Comparison of ENCODE assay signal across 35 cellular contexts in the genomic region with DNA sequence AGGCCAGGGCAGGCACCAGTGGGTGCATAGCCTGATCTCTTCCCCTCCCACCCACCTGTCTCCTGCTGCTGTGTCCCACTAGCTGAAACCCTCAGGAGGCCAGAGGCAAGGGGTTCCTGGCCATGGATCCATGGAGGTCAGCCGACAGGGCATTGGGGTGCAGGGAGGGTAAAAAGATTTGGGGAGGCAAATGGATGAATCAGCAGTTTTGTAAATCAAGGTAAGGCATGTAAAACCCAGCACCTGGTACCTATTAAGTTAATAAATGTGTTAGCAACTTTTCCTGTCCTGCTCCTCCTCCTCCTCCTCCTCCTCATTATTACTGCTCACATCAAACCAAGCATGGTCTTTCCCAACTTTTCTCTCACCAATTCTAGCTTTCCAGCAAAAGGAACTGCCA.
"Had no signal": no experiment of that assay in that cellular context is flagged by ENCODE, and none has a peak within 500 bp of the region (broad histone marks: within the 10 kb centered on the region; RNA-seq: fewer than 3 reads in every experiment).

No MANE protein-coding gene starts in this region.

- FAIRE-seq: astrocyte, bronchial epithelial cell, TTC549 had no signal

- H3K4me3 ChIP-seq: adrenal gland, body of pancreas, cardiac muscle cell had no signal

- H3K27ac ChIP-seq: adrenal gland, body of pancreas, cardiac muscle cell, VCaP had no signal

- DNase-seq: activated B cell treated with CpG ODN at 0.5 μM for 24 hours; activated CD4-positive, alpha-beta memory T cell treated with anti-CD3 and anti-CD28 coated beads for 36 hours; activated CD4-positive, alpha-beta T cell treated with anti-CD3 and anti-CD28 coated beads for 4 hours; activated CD4-positive, alpha-beta T cell treated with anti-CD3 and anti-CD28 coated beads, Interleukin-2, amount 10 ng/mL, durations not matched to agents 24 days and 14 days; activated CD4-positive, alpha-beta T cell treated with anti-CD3 and anti-CD28 coated beads, Interleukin-2, amount 50 U/mL, for 1 hour; activated CD4-positive, alpha-beta T cell treated with anti-CD3 and anti-CD28 coated beads, Interleukin-2, amount 50 U/mL, for 4 hours; activated CD4-positive, CD25-positive, alpha-beta regulatory T cell treated with anti-CD3 and anti-CD28 coated beads, Interleukin-2, amount 50 U/mL, for 72 hours; activated CD8-positive, alpha-beta memory T cell treated with anti-CD3 and anti-CD28 coated beads, Interleukin-2, amount 50 U/mL, for 4 hours; activated CD8-positive, alpha-beta T cell treated with anti-CD3 and anti-CD28 coated beads for 36 hours; activated effector memory CD4-positive, alpha-beta T cell treated with anti-CD3 and anti-CD28 coated beads, Interleukin-2, amount 50 U/mL, for 16 hours; activated gamma-delta T cell treated with Interleukin-2 at 50 U/mL for 16 hours; activated naive CD4-positive, alpha-beta T cell; activated naive CD4-positive, alpha-beta T cell treated with anti-CD3 and anti-CD28 coated beads for 36 hours; activated naive CD4-positive, alpha-beta T cell treated with anti-CD3 and anti-CD28 coated beads, Interleukin-2, amount 50 U/mL, for 16 hours; activated naive CD8-positive, alpha-beta T cell treated with anti-CD3 and anti-CD28 coated beads for 36 hours; activated T-cell treated with anti-CD3 and anti-CD28 coated beads for 4 hours; activated T-cell treated with anti-CD3 and anti-CD28 coated beads, Interleukin-2, amount 50 U/mL, for 1 hour; activated T-cell treated with anti-CD3 and anti-CD28 coated beads, Interleukin-2, amount 50 U/mL, for 4 hours; activated T-cell treated with anti-CD3 and anti-CD28 coated beads, Interleukin-2, amount 50 U/mL, for 72 hours; adrenal gland; amniotic stem cell; aorta; body of pancreas; caudate nucleus; cerebellar nuclear complex; T-helper 1 cell; T-helper 2 cell; T-helper 9 cell had no signal

- H3K4me1 ChIP-seq: adrenal gland, body of pancreas had no signal

- H3K9me3 ChIP-seq: adrenal gland, body of pancreas had no signal

- ATAC-seq: activated CD8-positive, alpha-beta T cell treated with anti-CD3 and anti-CD28 coated beads for 36 hours; activated naive CD4-positive, alpha-beta T cell treated with anti-CD3 and anti-CD28 coated beads, Interleukin-2, amount 50 U/mL, for 72 hours; activated T-cell treated with anti-CD3 and anti-CD28 coated beads, Interleukin-2, amount 50 U/mL, for 4 hours; activated T-cell treated with anti-CD3 and anti-CD28 coated beads, Interleukin-2, amount 50 U/mL, for 72 hours; activated T-helper 17 cell treated with anti-CD3 and anti-CD28 coated beads, Interleukin-2, amount 50 U/mL, for 72 hours; body of pancreas had no signal

- H3K36me3 ChIP-seq: adrenal gland, cardiac muscle cell had no signal

- H3K27me3 ChIP-seq: adrenal gland, body of pancreas, cardiac muscle cell had no signal
